9 cellular contexts compared by ENCODE assay signal in the genomic region with DNA sequence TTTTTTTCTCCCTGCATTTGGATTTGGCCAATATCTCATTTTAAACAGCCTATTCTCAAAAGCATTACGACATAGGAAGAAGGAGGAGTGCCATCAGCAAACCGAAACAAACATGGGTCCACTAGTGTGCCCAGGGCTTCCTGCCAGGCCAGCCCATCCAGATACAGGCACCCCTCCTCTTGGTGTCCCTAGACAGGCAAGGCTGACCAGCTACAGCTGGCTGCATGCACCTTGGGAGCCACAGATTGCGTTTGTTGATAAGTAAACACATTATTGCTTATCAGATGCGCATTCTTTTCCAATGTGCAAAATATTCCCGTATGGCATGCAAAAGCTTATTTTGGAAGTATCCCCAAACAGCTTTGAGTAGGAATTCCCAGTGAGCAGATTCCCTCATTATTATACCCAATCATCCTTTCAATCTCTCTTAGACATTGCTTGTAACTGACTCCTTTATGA.
DNase-seq lines count a peak whose midpoint lies in the region; ATAC-seq and TF ChIP-seq lines count a peak whose summit lies in the region.
"Had no signal": no experiment of that assay in that cellular context is flagged by ENCODE, and none has a peak within 500 bp of the region (broad histone marks: within the 10 kb centered on the region; RNA-seq: fewer than 3 reads in every experiment).

No MANE protein-coding gene starts in this region.

- H3K9ac ChIP-seq in parathyroid adenoma: no peak overlapping the region

- no peaks in the 10 kb centered on the region for H3K9me3 ChIP-seq in parathyroid adenoma (ENCODE audit: control insufficient read depth, low read length)

- peaks cover 6% of the 10 kb centered on the region for H3K4me1 ChIP-seq in parathyroid adenoma

- ATAC-seq in GM21515 (IDR thresholded peaks at IDR 0.05; ENCODE audit: unreplicated experiment) (no peak), HG03025 (IDR thresholded peaks at IDR 0.05; ENCODE audit: low FRiP score, unreplicated experiment) (no peak)

- peak overlapping the region; percentile 40 for H3K27ac ChIP-seq in parathyroid adenoma

- no peaks in the 10 kb centered on the region for H3K27me3 ChIP-seq in parathyroid adenoma (ENCODE audit: control insufficient read depth, insufficient read depth, low read length)

- H3K4me3 ChIP-seq in fibroblast of villous mesenchyme (ENCODE audit: low read depth, low read length) (peak overlapping the region; percentile 29), parathyroid adenoma (ENCODE audit: low read depth, low read length) (peak overlapping the region; percentile 19)

- no peak for TF ChIP-seq CTCF in fibroblast of villous mesenchyme (IDR thresholded peaks at IDR 0.05; ENCODE audit: insufficient read depth, low read depth, low read length)
- TF ChIP-seq CTCF in parathyroid adenoma (IDR thresholded peaks at IDR 0.05): no peak

- peak; percentile 86 for DNase-seq in DMS53 (lab: John Stamatoyannopoulos, UW)
- DNase-seq in NCI-H446 treated with DMSO at 0.1 percent for 48 hours (lab: John Stamatoyannopoulos, UW): peak; percentile 42
- peak; percentile 69 for DNase-seq in fibroblast of villous mesenchyme (ENCODE audit: low read depth)
- DNase-seq in NCI-H524 (lab: John Stamatoyannopoulos, UW): no peak
- DNase-seq in KG1 (lab: John Stamatoyannopoulos, UW): no peak
- DNase-seq: MM.1S had no signal

- no peaks in the 10 kb centered on the region for H3K36me3 ChIP-seq in parathyroid adenoma (ENCODE audit: control insufficient read depth, insufficient read depth, low read length)

- H3K4me2 ChIP-seq in parathyroid adenoma (ENCODE audit: low read length): peak overlapping the region; percentile 63

- H3K79me2 ChIP-seq in parathyroid adenoma: no peaks in the 10 kb centered on the region

- peak overlapping the region; percentile 45 for H2AFZ ChIP-seq in parathyroid adenoma

Comparison
In these comparisons a context has a peak if more than half of its experiments do, and no peak if none do; other contexts are left out.
1. DNase-seq: peak in DMS53 (single experiment), NCI-H446 treated with DMSO at 0.1 percent for 48 hours (single experiment) and fibroblast of villous mesenchyme (single experiment); none in NCI-H524 (0 of 2) and KG1 (single experiment).